Comparison of ENCODE assay signal across 9 cellular contexts in genomic region chr9:114452219-114453169, GRCh38. TPM values are rescaled to one million over a fixed set of nuclear protein-coding genes. Genes with fewer than 3 reads are reported as not detected.
DNase-seq lines count a peak whose midpoint lies in the region; ATAC-seq and TF ChIP-seq lines count a peak whose summit lies in the region.
"Had no signal": no experiment of that assay in that cellular context is flagged by ENCODE, and none has a peak within 500 bp of the region (broad histone marks: within the 10 kb centered on the region; RNA-seq: fewer than 3 reads in every experiment).

No MANE protein-coding gene starts in this region.

- in situ Hi-C loops in gastrocnemius medialis (cut with MboI; ENCODE audit: low sequenced_read_pairs in 4 of 4): no loop called here

- no peak for TF ChIP-seq POLR2A in gastrocnemius medialis (IDR thresholded peaks at IDR 0.05)

- H2AFZ ChIP-seq in smooth muscle cell (ENCODE audit: low read depth): no peak overlapping the region
- no peak overlapping the region for H2AFZ ChIP-seq in neuronal stem cell (ENCODE audit: low read length)

- TF ChIP-seq CTCF in epithelial cell of esophagus (IDR thresholded peaks at IDR 0.05; ENCODE audit: insufficient read depth, low read depth, low read length, missing control alignments) (no peak), gastrocnemius medialis (IDR thresholded peaks at IDR 0.05 in 4 of 5, conservative IDR thresholded peaks at IDR 0.05 in 1 of 5) (no peak), smooth muscle cell (IDR thresholded peaks at IDR 0.05; ENCODE audit: borderline replicate concordance, insufficient read depth, poor library complexity, severe bottlenecking) (no peak)

- H3K27me3 ChIP-seq in gastrocnemius medialis: no peaks in the 10 kb centered on the region
- H3K27me3 ChIP-seq in smooth muscle cell (ENCODE audit: low read depth): no peaks in the 10 kb centered on the region
- no peaks in the 10 kb centered on the region for H3K27me3 ChIP-seq in neuronal stem cell (ENCODE audit: control insufficient read depth in 3 of 3, insufficient read depth in 3 of 3, low read depth in 1 of 3, low read length in 3 of 3)

- no peak overlapping the region for H3K4me3 Mint-ChIP-seq in T-helper 1 cell treated with Interleukin-12 subunit alpha and Interleukin-12 subunit beta and Interleukin-4 antibody, amounts not matched to agents 30 μg/mL and 1 μg/mL, for 36 hours

- H2BK15ac ChIP-seq in neuronal stem cell (ENCODE audit: low read length): no peak overlapping the region

- no peak overlapping the region for H4K91ac ChIP-seq in neuronal stem cell (ENCODE audit: low read depth, low read length, poor library complexity)

- H3F3A ChIP-seq in smooth muscle cell (ENCODE audit: low read depth): no peaks in the 10 kb centered on the region

- no peak overlapping the region for H3K4me2 ChIP-seq in smooth muscle cell
- no peak overlapping the region for H3K4me2 ChIP-seq in neuronal stem cell (ENCODE audit: insufficient read depth, low read length, poor library complexity, severe bottlenecking)

- H3K27ac Mint-ChIP-seq in T-helper 1 cell treated with Interleukin-12 subunit alpha and Interleukin-12 subunit beta and Interleukin-4 antibody, amounts not matched to agents 30 μg/mL and 1 μg/mL, for 36 hours: peak overlapping the region; percentile 49
- H3K27ac Mint-ChIP-seq: activated T-helper 2 cell treated with anti-CD3 and anti-CD28 coated beads, Interferon-gamma antibody, Interleukin-2, Interleukin-4, amounts not matched to agents 10 μg/mL and 5 μg/mL and 100 μg/mL, durations not matched to agents 14 hours and 24 hours and 36 hours had no signal

- H3K23ac ChIP-seq in neuronal stem cell (ENCODE audit: low read depth, low read length, poor library complexity): no peak overlapping the region

- no peak overlapping the region for H2BK5ac ChIP-seq in neuronal stem cell (ENCODE audit: low read length)

- intact Hi-C loops in gastrocnemius medialis (cut with DNase I; ENCODE audit: low total_unique reads): no loop called here

- DNase-seq in DMS53 treated with DMSO at 0.1 percent for 48 hours (lab: John Stamatoyannopoulos, UW; ENCODE audit: unreplicated experiment) (peak; percentile 59), NCI-H1092 treated with DMSO at 0.1 percent for 48 hours (lab: John Stamatoyannopoulos, UW) (peak; percentile 86), epithelial cell of esophagus (ENCODE audit: low read depth) (peak; percentile 27), gastrocnemius medialis (no peak), GF-D8 (lab: John Stamatoyannopoulos, UW) (no peak), smooth muscle cell (lab: John Stamatoyannopoulos, UW; ENCODE audit: unreplicated experiment) (no peak), neuronal stem cell (ENCODE audit: low spot score) (no peak)

- no peaks in the 10 kb centered on the region for H3K9me3 ChIP-seq in gastrocnemius medialis
- H3K9me3 ChIP-seq in smooth muscle cell (replicated peaks; ENCODE audit: low read depth): no peaks in the 10 kb centered on the region
- peaks cover 0 to 2% of the 10 kb centered on the region in 2 donors for H3K9me3 ChIP-seq in neuronal stem cell (replicated peaks in 1 of 2; ENCODE audit: control insufficient read depth in 2 of 2, insufficient read depth in 1 of 2, low read depth in 1 of 2, low read length in 2 of 2)

- WGBS in smooth muscle cell (ENCODE audit: low lambda C conversion rate): 92% methylated on average over 12 of the region's 12 CpGs
- no CpG with 5 or more reads among the region's 12 CpGs for WGBS in neuronal stem cell (ENCODE audit: extremely low coverage in 2 of 2, insufficient read length in 2 of 2, insufficient replicate concordance in 1 of 2), 2 donors

- no peak overlapping the region for H2BK12ac ChIP-seq in neuronal stem cell (ENCODE audit: low read length)

- H3K9ac ChIP-seq in smooth muscle cell (ENCODE audit: low read depth) (no peak overlapping the region), neuronal stem cell (ENCODE audit: low read depth, low read length, poor library complexity) (no peak overlapping the region)

- no peaks in the 10 kb centered on the region for H3K79me1 ChIP-seq in neuronal stem cell (ENCODE audit: low read depth, low read length)

- H3K4me3 ChIP-seq in epithelial cell of esophagus (ENCODE audit: low read length) (no peak overlapping the region), gastrocnemius medialis (no peak overlapping the region), smooth muscle cell (no peak overlapping the region), neuronal stem cell (ENCODE audit: low read length in 2 of 2) (no peak overlapping the region)

- H4K8ac ChIP-seq in neuronal stem cell (ENCODE audit: low read depth, low read length): no peak overlapping the region

- H3K36me3 ChIP-seq in gastrocnemius medialis (no peaks in the 10 kb centered on the region), smooth muscle cell (ENCODE audit: low read depth) (no peaks in the 10 kb centered on the region), neuronal stem cell (replicated peaks in 1 of 2; ENCODE audit: control insufficient read depth in 2 of 2, insufficient read depth in 2 of 2, low read length in 2 of 2) (no peaks in the 10 kb centered on the region)

- H2AK5ac ChIP-seq in neuronal stem cell (ENCODE audit: low read depth, low read length): no peak overlapping the region

- no peaks in the 10 kb centered on the region for H3K79me2 ChIP-seq in smooth muscle cell (ENCODE audit: low read depth)

- no peak overlapping the region for H3K14ac ChIP-seq in neuronal stem cell (ENCODE audit: low read length)

- H4K20me1 ChIP-seq in smooth muscle cell (ENCODE audit: low read depth): peaks cover 2% of the 10 kb centered on the region

- no peak overlapping the region for H2BK120ac ChIP-seq in neuronal stem cell (ENCODE audit: low read depth, low read length)

- H3K27ac ChIP-seq in gastrocnemius medialis: no peak overlapping the region
- H3K27ac ChIP-seq in smooth muscle cell (ENCODE audit: low read depth): no peak overlapping the region
- no peak overlapping the region for H3K27ac ChIP-seq in neuronal stem cell (replicated peaks; ENCODE audit: low read length)

- H3K18ac ChIP-seq in neuronal stem cell (ENCODE audit: low read length): no peak overlapping the region

- no peak overlapping the region for H3K4ac ChIP-seq in neuronal stem cell (ENCODE audit: low read length)

- H3K36me3 Mint-ChIP-seq in T-helper 1 cell treated with Interleukin-12 subunit alpha and Interleukin-12 subunit beta and Interleukin-4 antibody, amounts not matched to agents 30 μg/mL and 1 μg/mL, for 36 hours (ENCODE audit: low read depth): peaks cover 3% of the 10 kb centered on the region

- H3K4me1 ChIP-seq in gastrocnemius medialis: no peaks in the 10 kb centered on the region
- H3K4me1 ChIP-seq in smooth muscle cell (ENCODE audit: low read depth): no peaks in the 10 kb centered on the region
- H3K4me1 ChIP-seq in neuronal stem cell (ENCODE audit: control insufficient read depth in 2 of 2, insufficient read depth in 1 of 2, low read depth in 1 of 2, low read length in 2 of 2): no peaks in the 10 kb centered on the region

- H3K4me1 Mint-ChIP-seq in T-helper 1 cell treated with Interleukin-12 subunit alpha and Interleukin-12 subunit beta and Interleukin-4 antibody, amounts not matched to agents 30 μg/mL and 1 μg/mL, for 36 hours (ENCODE audit: low read depth): peaks cover 13% of the 10 kb centered on the region

- H3K27me3 Mint-ChIP-seq in T-helper 1 cell treated with Interleukin-12 subunit alpha and Interleukin-12 subunit beta and Interleukin-4 antibody, amounts not matched to agents 30 μg/mL and 1 μg/mL, for 36 hours (ENCODE audit: low read depth): peaks cover 19% of the 10 kb centered on the region

- peaks cover 4% of the 10 kb centered on the region for H3K9me3 Mint-ChIP-seq in T-helper 1 cell treated with Interleukin-12 subunit alpha and Interleukin-12 subunit beta and Interleukin-4 antibody, amounts not matched to agents 30 μg/mL and 1 μg/mL, for 36 hours
- H3K9me3 Mint-ChIP-seq: activated T-helper 2 cell treated with anti-CD3 and anti-CD28 coated beads, Interferon-gamma antibody, Interleukin-2, Interleukin-4, amounts not matched to agents 10 μg/mL and 5 μg/mL and 100 μg/mL, durations not matched to agents 14 hours and 24 hours and 36 hours had no signal

- no peak for ATAC-seq in gastrocnemius medialis

RNA-seq across cellular contexts. Expression of gene WHRN, which starts 52.8 kb away (rescaled TPM):
- total RNA-seq in gastrocnemius medialis (under 1 TPM in 2 of 4 donors, not detected in 2; 0.16 to 0.18 TPM), smooth muscle cell (2.9 and 3.6 TPM in 2 replicates)
- 11.9 and 12.9 TPM in 2 replicates for polyA plus RNA-seq in smooth muscle cell
- polyA plus RNA-seq in neuronal stem cell (2013, experiment 1 of 2): 13.8 TPM
- 14.4 TPM for polyA plus RNA-seq in neuronal stem cell (2013, experiment 2 of 2)

Comparison
In these comparisons a context has a peak if more than half of its experiments do, and no peak if none do; other contexts are left out.
1. DNase-seq: peak in DMS53 treated with DMSO at 0.1 percent for 48 hours (single experiment), NCI-H1092 treated with DMSO at 0.1 percent for 48 hours (single experiment) and epithelial cell of esophagus (single experiment); none in gastrocnemius medialis (0 of 2), GF-D8 (single experiment), smooth muscle cell (single experiment) and neuronal stem cell (single experiment).